ENCODE assay signal across 8 cellular contexts in genomic region chr3:13009132-13009945, GRCh38.
DNase-seq lines count a peak whose midpoint lies in the region; ATAC-seq and TF ChIP-seq lines count a peak whose summit lies in the region.

No MANE protein-coding gene starts in this region.

- ATAC-seq in HG02981 (IDR thresholded peaks at IDR 0.05; ENCODE audit: unreplicated experiment) (no peak), HG03045 (IDR thresholded peaks at IDR 0.05; ENCODE audit: unreplicated experiment) (no peak)

- DNase-seq in NB4 (ENCODE audit: low read depth): peak; percentile 97
- peak; percentile 52 for DNase-seq in activated gamma-delta T cell treated with anti-CD3 and anti-CD28 coated beads, Interleukin-2, amount 50 U/mL, for 16 hours (ENCODE audit: low read depth)
- peak; percentile 71 for DNase-seq in mucosa of gallbladder (ENCODE audit: low spot score)
- no peak for DNase-seq in SHP77 treated with DMSO at 0.1 percent for 48 hours (lab: John Stamatoyannopoulos, UW)
- DNase-seq in NCI-H1694 treated with DMSO at 0.1 percent for 48 hours (lab: John Stamatoyannopoulos, UW): no peak

- in situ Hi-C loops in GM18951 (cut with MboI; ENCODE audit: low sequenced_read_pairs, unreplicated experiment): no loop called here

- TF ChIP-seq CTCF in NB4 (IDR thresholded peaks at IDR 0.05; ENCODE audit: low read depth, low read length): no peak

- TF ChIP-seq POLR2A in GM18951 (IDR thresholded peaks at IDR 0.05; ENCODE audit: extremely low read depth, insufficient read depth, insufficient read length): peak; percentile 25
- no peak for TF ChIP-seq POLR2A in NB4 (IDR thresholded peaks at IDR 0.05; ENCODE audit: extremely low read depth, insufficient read length)

- peak overlapping the region; percentile 39 for H3K4me3 ChIP-seq in NB4 (ENCODE audit: low read depth, low read length)

Comparison
In these comparisons a context has a peak if more than half of its experiments do, and no peak if none do; other contexts are left out.
1. DNase-seq: peak in NB4 (single experiment), activated gamma-delta T cell treated with anti-CD3 and anti-CD28 coated beads, Interleukin-2, amount 50 U/mL, for 16 hours (single experiment) and mucosa of gallbladder (single experiment); none in SHP77 treated with DMSO at 0.1 percent for 48 hours (single experiment) and NCI-H1694 treated with DMSO at 0.1 percent for 48 hours (single experiment).